1 cellular context compared by ENCODE assay signal in genomic region chr7:46162582-46162981, GRCh38.
TF ChIP-seq lines count a peak whose summit lies in the region.

No MANE protein-coding gene starts in this region.

TF ChIP-seq in GM23338, 12 proteins besides CTCF, POLR2A, EP300 and RAD21:
- TF ChIP-seq ZNF462 (CRISPR knock-in tag; IDR thresholded peaks at IDR 0.05), result no peak
- TF ChIP-seq REST (IDR thresholded peaks at IDR 0.05; ENCODE audit: unreplicated experiment), result no peak
- no peak for TF ChIP-seq JUNB (IDR thresholded peaks at IDR 0.05; ENCODE audit: unreplicated experiment)
- no peak for TF ChIP-seq EZH2phosphoT487 (IDR thresholded peaks at IDR 0.05; ENCODE audit: unreplicated experiment)
- no peak for TF ChIP-seq ZNF114 (CRISPR knock-in tag; IDR thresholded peaks at IDR 0.05)
- no peak for TF ChIP-seq NANOG (IDR thresholded peaks at IDR 0.05; ENCODE audit: borderline replicate concordance)
- TF ChIP-seq CREB1 (CRISPR knock-in tag; IDR thresholded peaks at IDR 0.05; ENCODE audit: low read depth), result no peak
- no peak for TF ChIP-seq ZNF331 (CRISPR knock-in tag; IDR thresholded peaks at IDR 0.05; ENCODE audit: low read depth)
- no peak for TF ChIP-seq POLR2AphosphoS5 (IDR thresholded peaks at IDR 0.05; ENCODE audit: low read depth)
- TF ChIP-seq ETS1 (IDR thresholded peaks at IDR 0.05), result no peak
- no peak for TF ChIP-seq EZH2 (IDR thresholded peaks at IDR 0.05; ENCODE audit: low read depth, unreplicated experiment)
- no peak for TF ChIP-seq STAT1 (IDR thresholded peaks at IDR 0.05; ENCODE audit: unreplicated experiment)
